18 cellular contexts compared by ENCODE assay signal in the genomic region with DNA sequence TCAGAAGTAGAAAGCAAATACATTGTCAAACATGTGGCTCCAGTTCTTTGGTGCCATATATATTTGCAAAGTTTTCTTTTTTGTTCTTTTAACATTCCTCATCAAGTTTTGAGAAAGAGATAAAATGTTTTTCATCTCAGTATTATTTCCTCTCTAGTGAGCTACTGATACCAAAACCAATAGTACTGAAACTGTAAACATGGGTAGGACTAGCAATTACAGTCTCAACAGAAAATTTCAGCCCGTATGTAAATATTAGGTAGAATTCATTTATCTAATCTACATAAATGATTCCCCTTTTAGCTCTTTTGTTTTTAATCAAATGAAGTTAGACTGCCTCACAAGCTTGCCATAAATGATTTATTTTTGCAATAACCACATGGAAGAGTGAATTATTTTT. TPM values are rescaled to one million over a fixed set of nuclear protein-coding genes. Genes with fewer than 3 reads are reported as not detected.
DNase-seq lines count a peak whose midpoint lies in the region; ATAC-seq and TF ChIP-seq lines count a peak whose summit lies in the region.
"Had no signal": no experiment of that assay in that cellular context is flagged by ENCODE, and none has a peak within 500 bp of the region (broad histone marks: within the 10 kb centered on the region; RNA-seq: fewer than 3 reads in every experiment).

No MANE protein-coding gene starts in this region.

- H3K4me1 ChIP-seq in ovary (ENCODE audit: insufficient read depth), result no peaks in the 10 kb centered on the region

- no peak overlapping the region for H3K27ac ChIP-seq in ovary

- peak; percentile 84 for ATAC-seq in GM18907 (IDR thresholded peaks at IDR 0.05; ENCODE audit: unreplicated experiment)
- ATAC-seq in GM21526 (IDR thresholded peaks at IDR 0.05; ENCODE audit: low FRiP score, unreplicated experiment), result peak; percentile 67
- peak; percentile 72 for ATAC-seq in HG03066 (IDR thresholded peaks at IDR 0.05; ENCODE audit: low read depth, unreplicated experiment)
- no peak for ATAC-seq in T-helper 17 cell
- no peak for ATAC-seq in HG03571 (IDR thresholded peaks at IDR 0.05; ENCODE audit: unreplicated experiment)
- ATAC-seq: activated CD4-positive, alpha-beta T cell treated with anti-CD3 and anti-CD28 coated beads for 36 hours; activated T-cell treated with anti-CD3 and anti-CD28 coated beads, Interleukin-2, amount 50 U/mL, for 4 hours; natural killer cell treated with Interleukin-12 subunit alpha and Interleukin-12 subunit beta and Interleukin-15 and Interleukin-18, amount 100 ng/mL, for 72 hours had no signal

- H3K4me3 Mint-ChIP-seq in T-helper 17 cell, result no peak overlapping the region
- H3K4me3 Mint-ChIP-seq: activated CD4-positive, alpha-beta T cell treated with anti-CD3 and anti-CD28 coated beads for 36 hours; activated T-cell treated with anti-CD3 and anti-CD28 coated beads, Interleukin-2, amount 50 U/mL, for 4 hours; HFFc6; natural killer cell treated with Interleukin-12 subunit alpha and Interleukin-12 subunit beta and Interleukin-15 and Interleukin-18, amount 100 ng/mL, for 72 hours had no signal

- H3K4me3 ChIP-seq in ovary, result no peak overlapping the region
- H3K4me3 ChIP-seq: MG63 had no signal

- no peaks in the 10 kb centered on the region for H3K36me3 ChIP-seq in ovary

- TF ChIP-seq CTCF in ovary (IDR thresholded peaks at IDR 0.05), result no peak

- H3K4me1 Mint-ChIP-seq in T-helper 17 cell, result peaks cover 6% of the 10 kb centered on the region

- TF ChIP-seq EP300 in ovary (IDR thresholded peaks at IDR 0.05), result no peak

- 67 to 86% (median 67%) methylated on average over 1 of the region's 1 CpG for WGBS in ovary, 3 donors

- H3K27ac Mint-ChIP-seq in T-helper 17 cell, result peak overlapping the region; percentile 51
- H3K27ac Mint-ChIP-seq: activated CD4-positive, alpha-beta T cell treated with anti-CD3 and anti-CD28 coated beads for 36 hours; HFFc6; natural killer cell treated with Interleukin-12 subunit alpha and Interleukin-12 subunit beta and Interleukin-15 and Interleukin-18, amount 100 ng/mL, for 72 hours had no signal

- intact Hi-C loops in ovary (cut with DNase I), result no loop called here

- DNase-seq in T-helper 17 cell, result no peak
- DNase-seq in putamen (ENCODE audit: low spot score), result no peak
- no peak for DNase-seq in D341Med (ENCODE audit: low spot score)
- DNase-seq in ovary, result no peak
- DNase-seq: activated CD4-positive, alpha-beta T cell treated with anti-CD3 and anti-CD28 coated beads for 36 hours; activated T-cell treated with anti-CD3 and anti-CD28 coated beads, Interleukin-2, amount 50 U/mL, for 4 hours; amniotic stem cell; cerebellar nuclear complex; DMS153; HFFc6; MG63; NCI-H2107; NCI-H82 had no signal

- peaks cover 8% of the 10 kb centered on the region for H3K36me3 Mint-ChIP-seq in T-helper 17 cell (ENCODE audit: low read depth)

- TF ChIP-seq POLR2A in ovary (IDR thresholded peaks at IDR 0.05), result no peak

- no peaks in the 10 kb centered on the region for H3K9me3 ChIP-seq in T-helper 17 cell (ENCODE audit: control insufficient read depth, low read length, poor library complexity, severe bottlenecking)
- H3K9me3 ChIP-seq in ovary, result no peaks in the 10 kb centered on the region
- H3K9me3 ChIP-seq: MG63 had no signal

- H3K27me3 ChIP-seq in ovary, result no peaks in the 10 kb centered on the region
- H3K27me3 ChIP-seq: MG63 had no signal

- H3K27me3 Mint-ChIP-seq in T-helper 17 cell, result no peaks in the 10 kb centered on the region
- H3K27me3 Mint-ChIP-seq: activated CD4-positive, alpha-beta T cell treated with anti-CD3 and anti-CD28 coated beads for 36 hours; natural killer cell treated with Interleukin-12 subunit alpha and Interleukin-12 subunit beta and Interleukin-15 and Interleukin-18, amount 100 ng/mL, for 72 hours had no signal

RNA-seq across cellular contexts. Expression of gene SECISBP2L, which starts 21.4 kb away (rescaled TPM):
- 10 to 100 TPM; 49.4 to 56.8 TPM for total RNA-seq in T-helper 17 cell
- total RNA-seq in ovary, result 10 to 100 TPM; 28.7 to 47.0 (median 40.7) TPM
- 10 to 100 TPM; 13.1 to 26.8 TPM for polyA plus RNA-seq in ovary

Comparison
In these comparisons a context has a peak if more than half of its experiments do, and no peak if none do; other contexts are left out.
1. ATAC-seq: peak in GM18907 (single experiment), GM21526 (single experiment) and HG03066 (single experiment); none in T-helper 17 cell (single experiment) and HG03571 (single experiment).